Comparison of ENCODE assay signal across 20 cellular contexts in the genomic region with DNA sequence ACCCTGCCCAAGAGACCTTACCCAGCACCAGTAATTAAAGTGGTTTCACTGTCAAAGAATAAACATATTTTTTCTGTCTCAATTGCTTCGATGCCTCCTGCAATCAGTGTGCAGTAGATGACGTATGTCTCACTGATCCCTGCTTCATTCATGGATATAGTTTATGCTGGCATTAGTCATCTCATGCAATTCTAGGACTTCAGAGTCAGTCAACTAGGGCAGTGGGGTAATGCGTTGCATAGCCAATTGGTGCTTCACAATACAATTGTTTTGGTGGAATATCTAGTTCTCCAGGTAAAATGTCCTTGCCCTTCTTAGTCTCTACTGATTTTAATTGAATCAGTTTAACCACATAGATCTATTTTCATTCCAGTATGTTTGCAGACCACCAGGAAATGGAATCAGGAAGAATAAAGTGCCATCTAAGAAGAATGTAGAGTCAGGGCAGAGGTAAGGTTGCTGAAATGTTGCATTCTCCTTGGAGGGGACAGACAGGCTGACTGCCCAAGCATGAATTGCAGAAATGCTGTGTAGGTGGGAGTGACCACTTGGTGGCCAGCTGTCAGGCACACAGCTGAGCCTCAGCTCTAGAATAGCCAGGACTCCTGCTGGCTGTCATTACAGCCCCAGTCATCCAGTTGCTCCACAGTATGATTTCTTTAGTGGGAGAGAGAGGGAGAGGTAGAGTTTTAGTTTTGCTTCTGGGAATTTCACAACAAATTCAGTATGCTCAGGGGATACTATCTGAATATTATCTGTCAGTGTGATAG.
DNase-seq lines count a peak whose midpoint lies in the region; ATAC-seq and TF ChIP-seq lines count a peak whose summit lies in the region.
"Had no signal": no experiment of that assay in that cellular context is flagged by ENCODE, and none has a peak within 500 bp of the region (broad histone marks: within the 10 kb centered on the region; RNA-seq: fewer than 3 reads in every experiment).

No MANE protein-coding gene starts in this region.

- H2BK120ac ChIP-seq in H9 (ENCODE audit: low read depth, low read length, poor library complexity, severe bottlenecking): no peak overlapping the region

- no peak overlapping the region for H3K23ac ChIP-seq in H9 (ENCODE audit: insufficient read length, low read depth, low read length)

- H3K27me3 ChIP-seq in H9 (ENCODE audit: insufficient read depth, low read length) (no peaks in the 10 kb centered on the region), RWPE2 (ENCODE audit: insufficient read depth, poor library complexity, severe bottlenecking) (no peaks in the 10 kb centered on the region)
- H3K27me3 ChIP-seq: colonic mucosa, right atrium auricular region, suprapubic skin had no signal

- no peaks in the 10 kb centered on the region for H4K20me1 ChIP-seq in H9 (ENCODE audit: control insufficient read depth, insufficient read depth, insufficient read length)

- no peak overlapping the region for H3K18ac ChIP-seq in H9 (ENCODE audit: insufficient read length, low read depth, low read length)

- 0 out of 3 replicates have a peak, but pooled peaks have one; percentile 36 for ATAC-seq in RWPE2 (ENCODE audit: low read depth)
- peak; percentile 47 for ATAC-seq in esophagus mucosa
- no peak for ATAC-seq in GM21360 (IDR thresholded peaks at IDR 0.05; ENCODE audit: unreplicated experiment)
- ATAC-seq in GM18511 (IDR thresholded peaks at IDR 0.05; ENCODE audit: unreplicated experiment): no peak
- ATAC-seq: activated T-cell treated with anti-CD3 and anti-CD28 coated beads, Interleukin-2, amount 50 U/mL, for 4 hours; CD8-positive, alpha-beta T cell had no signal

- no peak overlapping the region for H2BK20ac ChIP-seq in H9 (ENCODE audit: low read depth, low read length, poor library complexity, severe bottlenecking)

- no peak overlapping the region for H3K4ac ChIP-seq in H9 (ENCODE audit: low read depth, low read length)

- H3T11ph ChIP-seq in H9 (ENCODE audit: low read length): no peak overlapping the region

- no peak overlapping the region for H2AFZ ChIP-seq in H9 (ENCODE audit: low read length)

- H3K14ac ChIP-seq in H9 (ENCODE audit: insufficient read depth, low read length): no peak overlapping the region

- TF ChIP-seq CTCF in H9 (conservative IDR thresholded peaks at IDR 0.05) (peak; percentile 20; the same call in 2 of the 3 replicates), RWPE2 (IDR thresholded peaks at IDR 0.05; ENCODE audit: poor library complexity, severe bottlenecking) (no peak), osteocyte (IDR thresholded peaks at IDR 0.05) (peak; percentile 25)

- no peak overlapping the region for H2BK15ac ChIP-seq in H9 (ENCODE audit: low read depth, low read length)

- H4K5ac ChIP-seq in H9 (ENCODE audit: insufficient read length, low read depth, low read length): no peak overlapping the region

- no peak overlapping the region for H3K9ac ChIP-seq in H9 (ENCODE audit: extremely low read depth, insufficient read length, low read length)

- H3K36me3 Mint-ChIP-seq in H9 (ENCODE audit: insufficient read depth in 1 of 3, low read depth in 3 of 3): no peaks in the 10 kb centered on the region
- H3K36me3 Mint-ChIP-seq in osteocyte (ENCODE audit: unreplicated experiment): no peaks in the 10 kb centered on the region
- H3K36me3 Mint-ChIP-seq: activated naive CD4-positive, alpha-beta T cell treated with anti-CD3 and anti-CD28 coated beads, Interleukin-2, amount 10 ng/mL, durations not matched to agents 7 days and 5 days had no signal

- peak; percentile 34 for DNase-seq in H9
- DNase-seq in RWPE2 (ENCODE audit: low spot score): no peak
- no peak for DNase-seq in osteocyte (ENCODE audit: extremely low spot score, unreplicated experiment)
- no peak for DNase-seq in NOMO-1 treated with dmso at 0.1 percent for 144 hours (lab: John Stamatoyannopoulos, UW; ENCODE audit: unreplicated experiment)
- DNase-seq: activated naive CD4-positive, alpha-beta T cell treated with anti-CD3 and anti-CD28 coated beads, Interleukin-2, amount 10 ng/mL, durations not matched to agents 7 days and 5 days; activated T-cell treated with anti-CD3 and anti-CD28 coated beads, Interleukin-2, amount 50 U/mL, for 4 hours; CD8-positive, alpha-beta T cell; colonic mucosa; DND-41; hypothalamus; KBM-7; NCI-H1105; NCI-H2081 treated with DMSO at 0.1 percent for 48 hours; NCI-H526; stimulated activated CD4-positive, alpha-beta T cell treated with anti-CD3 and anti-CD28 coated beads, Interleukin-15, amount 100 ng/mL, for 24 hours had no signal

- no peaks in the 10 kb centered on the region for H3K36me3 ChIP-seq in RWPE2 (ENCODE audit: low read depth)
- H3K36me3 ChIP-seq: colonic mucosa, right atrium auricular region, suprapubic skin had no signal

- H2BK12ac ChIP-seq in H9 (ENCODE audit: insufficient read length, low read depth, low read length): no peak overlapping the region

- H3K4me1 ChIP-seq in H9 (ENCODE audit: insufficient read depth, low read length) (no peaks in the 10 kb centered on the region), RWPE2 (ENCODE audit: insufficient read depth, poor library complexity, severe bottlenecking) (no peaks in the 10 kb centered on the region)
- H3K4me1 ChIP-seq: colonic mucosa, right atrium auricular region, suprapubic skin had no signal

- no peaks in the 10 kb centered on the region for H3K23me2 ChIP-seq in H9 (ENCODE audit: insufficient read length, low read depth, low read length, poor library complexity, severe bottlenecking)

- no peak overlapping the region for H3K4me3 Mint-ChIP-seq in H9
- no peak overlapping the region for H3K4me3 Mint-ChIP-seq in osteocyte (ENCODE audit: unreplicated experiment)
- H3K4me3 Mint-ChIP-seq: activated naive CD4-positive, alpha-beta T cell treated with anti-CD3 and anti-CD28 coated beads, Interleukin-2, amount 10 ng/mL, durations not matched to agents 7 days and 5 days; activated T-cell treated with anti-CD3 and anti-CD28 coated beads, Interleukin-2, amount 50 U/mL, for 4 hours; CD8-positive, alpha-beta T cell had no signal

- no peaks in the 10 kb centered on the region for H3K79me2 ChIP-seq in H9 (ENCODE audit: insufficient read depth, low read length)

- peaks cover 6% of the 10 kb centered on the region in 2 experiments for H3K4me1 Mint-ChIP-seq in H9
- H3K4me1 Mint-ChIP-seq in osteocyte (ENCODE audit: unreplicated experiment): peaks cover 8% of the 10 kb centered on the region
- H3K4me1 Mint-ChIP-seq: activated naive CD4-positive, alpha-beta T cell treated with anti-CD3 and anti-CD28 coated beads, Interleukin-2, amount 10 ng/mL, durations not matched to agents 7 days and 5 days had no signal

- peaks cover 1 to 2% of the 10 kb centered on the region in 2 experiments; a peak in 3 of 5 replicates for H3K9me3 Mint-ChIP-seq in H9
- no peaks in the 10 kb centered on the region for H3K9me3 Mint-ChIP-seq in osteocyte (ENCODE audit: unreplicated experiment)
- H3K9me3 Mint-ChIP-seq: activated naive CD4-positive, alpha-beta T cell treated with anti-CD3 and anti-CD28 coated beads, Interleukin-2, amount 10 ng/mL, durations not matched to agents 7 days and 5 days had no signal

- H3K9me3 ChIP-seq in H9 (ENCODE audit: control insufficient read depth, low read depth, low read length): no peaks in the 10 kb centered on the region
- no peaks in the 10 kb centered on the region for H3K9me3 ChIP-seq in RWPE2 (ENCODE audit: severe bottlenecking)
- H3K9me3 ChIP-seq: colonic mucosa, right atrium auricular region, suprapubic skin had no signal

- no peak overlapping the region for H3K4me3 ChIP-seq in RWPE2 (ENCODE audit: severe bottlenecking)
- H3K4me3 ChIP-seq: colonic mucosa, right atrium auricular region, suprapubic skin had no signal

- H3K56ac ChIP-seq in H9 (ENCODE audit: insufficient read length, low read depth, low read length): no peak overlapping the region

- no peak overlapping the region for H4K91ac ChIP-seq in H9 (ENCODE audit: insufficient read length, low read depth, low read length)

- no peak overlapping the region for H2BK5ac ChIP-seq in H9 (ENCODE audit: insufficient read length, low read length)

- no peak overlapping the region for H4K8ac ChIP-seq in H9 (replicated peaks; ENCODE audit: insufficient read length, low read depth, low read length)

- H3K27ac ChIP-seq in H9 (ENCODE audit: insufficient read length, low read depth, low read length) (no peak overlapping the region), RWPE2 (ENCODE audit: poor library complexity, severe bottlenecking) (no peak overlapping the region)
- H3K27ac ChIP-seq: colonic mucosa, right atrium auricular region, suprapubic skin had no signal

- no peaks in the 10 kb centered on the region for H3K79me1 ChIP-seq in H9 (ENCODE audit: insufficient read depth, low read depth, low read length, poor library complexity, severe bottlenecking)

- no CpG with 5 or more reads among the region's 3 CpGs for WGBS in H9 (ENCODE audit: extremely low coverage, insufficient read length, low lambda C conversion rate)

- H3K4me2 ChIP-seq in H9 (ENCODE audit: insufficient read depth, insufficient read length, low read length): no peak overlapping the region

- no peak overlapping the region for H2AK5ac ChIP-seq in H9 (ENCODE audit: insufficient read length, low read length)

- H3K27ac Mint-ChIP-seq in H9: no peak overlapping the region
- no peak overlapping the region for H3K27ac Mint-ChIP-seq in osteocyte (ENCODE audit: unreplicated experiment)
- H3K27ac Mint-ChIP-seq: activated naive CD4-positive, alpha-beta T cell treated with anti-CD3 and anti-CD28 coated beads, Interleukin-2, amount 10 ng/mL, durations not matched to agents 7 days and 5 days; CD8-positive, alpha-beta T cell had no signal

- no peaks in the 10 kb centered on the region for H3K27me3 Mint-ChIP-seq in H9 (ENCODE audit: low read depth)
- peaks cover 5% of the 10 kb centered on the region for H3K27me3 Mint-ChIP-seq in osteocyte (ENCODE audit: unreplicated experiment)

Comparison
In these comparisons a context has a peak if more than half of its experiments do, and no peak if none do; other contexts are left out.
1. ATAC-seq: peak in RWPE2 (single experiment) and esophagus mucosa (single experiment); none in GM21360 (single experiment) and GM18511 (single experiment).